Comparison of ENCODE assay signal across 8 cellular contexts in the genomic region with DNA sequence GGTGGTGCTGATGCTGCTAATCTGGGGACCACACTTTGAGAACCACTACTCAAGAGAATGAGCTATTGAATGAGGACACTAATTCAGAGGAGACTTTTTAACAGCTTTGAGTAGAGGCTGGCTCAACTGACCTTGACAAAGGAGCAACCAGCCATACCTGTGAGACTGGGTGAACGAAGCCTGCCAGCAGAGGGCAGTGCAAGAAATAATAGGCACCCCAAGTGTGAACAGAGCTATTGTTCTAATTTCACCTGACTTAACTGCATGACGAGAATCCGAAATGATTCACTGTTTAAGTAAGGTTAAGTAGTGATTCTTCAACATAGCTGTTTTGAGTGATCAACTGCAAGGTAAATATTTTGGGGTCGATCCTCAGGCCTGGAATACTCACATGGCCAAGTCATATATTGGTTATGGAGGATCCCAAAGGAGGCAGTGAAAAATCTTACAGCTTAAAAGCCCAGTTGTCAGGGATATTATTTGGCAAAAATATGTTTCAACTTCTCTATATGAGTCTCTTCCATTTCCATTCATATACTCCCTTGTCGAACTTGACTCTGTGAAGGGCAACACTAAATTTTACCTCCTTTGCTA.
DNase-seq lines count a peak whose midpoint lies in the region; ATAC-seq and TF ChIP-seq lines count a peak whose summit lies in the region.

No MANE protein-coding gene starts in this region.

- no peaks in the 10 kb centered on the region for H3K9me2 ChIP-seq in SU-DHL-6 (replicated peaks; ENCODE audit: insufficient read depth, low read length)

- H2AFZ ChIP-seq in SU-DHL-6 (ENCODE audit: low read depth, low read length, severe bottlenecking), result no peak overlapping the region

- H3K27ac ChIP-seq in SU-DHL-6 (ENCODE audit: low read depth, low read length), result no peak overlapping the region
- no peak overlapping the region for H3K27ac ChIP-seq in tibial nerve

- WGBS in tibial nerve, 2 donors, result 70 to 76% methylated on average over 5 of the region's 5 CpGs

- no peak overlapping the region for H3K4me3 ChIP-seq in SU-DHL-6 (ENCODE audit: insufficient read depth, low read length, poor library complexity, severe bottlenecking)
- no peak overlapping the region for H3K4me3 ChIP-seq in tibial nerve

- H3K79me2 ChIP-seq in SU-DHL-6 (ENCODE audit: insufficient read depth, low read length), result no peaks in the 10 kb centered on the region

- TF ChIP-seq EP300 in tibial nerve (IDR thresholded peaks at IDR 0.05), result no peak

- no peak overlapping the region for H3K4me2 ChIP-seq in SU-DHL-6 (ENCODE audit: low read depth, low read length, poor library complexity, severe bottlenecking)

- peak; percentile 21 for DNase-seq in EL
- DNase-seq in cerebellar nuclear complex (lab: John Stamatoyannopoulos, UW), result peak; percentile 1 to 25
- DNase-seq in lung microvascular endothelial cell (ENCODE audit: low read depth in 2 of 2), result peak; percentile 34 to 46
- DNase-seq in tibial nerve (ENCODE audit: low spot score in 2 of 2), result peak; percentile 46 to 74
- no peak for DNase-seq in cortex of kidney (lab: John Stamatoyannopoulos, UW)

- H3K9ac ChIP-seq in SU-DHL-6 (ENCODE audit: low read length), result no peak overlapping the region

- H3K9me3 ChIP-seq in SU-DHL-6 (ENCODE audit: insufficient read depth, low read length) (no peaks in the 10 kb centered on the region), tibial nerve (no peaks in the 10 kb centered on the region)

- no peak for TF ChIP-seq POLR2A in tibial nerve (IDR thresholded peaks at IDR 0.05)

- no peaks in the 10 kb centered on the region for H3K27me3 ChIP-seq in SU-DHL-6 (ENCODE audit: low read length)
- no peaks in the 10 kb centered on the region for H3K27me3 ChIP-seq in tibial nerve

- ATAC-seq in GM19397 (IDR thresholded peaks at IDR 0.05; ENCODE audit: unreplicated experiment) (peak; percentile 90), HG03342 (IDR thresholded peaks at IDR 0.05; ENCODE audit: unreplicated experiment) (peak; percentile 86)

- H3F3A ChIP-seq in SU-DHL-6 (ENCODE audit: insufficient read depth), result no peaks in the 10 kb centered on the region

- no peaks in the 10 kb centered on the region for H4K20me1 ChIP-seq in SU-DHL-6 (ENCODE audit: low read depth, low read length)

- H3K36me3 ChIP-seq in SU-DHL-6 (ENCODE audit: low read length), result no peaks in the 10 kb centered on the region
- H3K36me3 ChIP-seq in tibial nerve, result no peaks in the 10 kb centered on the region

- TF ChIP-seq CTCF in SU-DHL-6 (IDR thresholded peaks at IDR 0.05; ENCODE audit: insufficient read depth, low read length, poor library complexity, severe bottlenecking) (peak; percentile 66), tibial nerve (IDR thresholded peaks at IDR 0.05) (peak; percentile 32 to 50 (median 45))

- no peaks in the 10 kb centered on the region for H3K4me1 ChIP-seq in tibial nerve
